8 cellular contexts compared by ENCODE assay signal in genomic region chr1:146012703-146013565, GRCh38. TPM values are rescaled to one million over a fixed set of nuclear protein-coding genes. Genes with fewer than 3 reads are reported as not detected.
DNase-seq lines count a peak whose midpoint lies in the region; ATAC-seq and TF ChIP-seq lines count a peak whose summit lies in the region.

No MANE protein-coding gene starts in this region.

- no peaks in the 10 kb centered on the region for H3K27me3 ChIP-seq in CD4-positive, alpha-beta T cell (ENCODE audit: control insufficient read depth, insufficient read depth, low read length)
- peaks cover 3% of the 10 kb centered on the region; the same call in 1 of the 2 replicates for H3K27me3 ChIP-seq in H9 (ENCODE audit: insufficient read depth, low read length)
- H3K27me3 ChIP-seq in naive thymus-derived CD4-positive, alpha-beta T cell (ENCODE audit: control insufficient read depth in 2 of 2, insufficient read depth in 2 of 2, low read length in 2 of 2): no peaks in the 10 kb centered on the region

- no peak overlapping the region for H2AFZ ChIP-seq in H9 (ENCODE audit: low read length)

- H4K5ac ChIP-seq in H9 (ENCODE audit: insufficient read length, low read depth, low read length): no peak overlapping the region

- ATAC-seq in CD4-positive, alpha-beta T cell (ENCODE audit: poor library complexity): peak; percentile 73
- peak; percentile 73 for ATAC-seq in naive thymus-derived CD4-positive, alpha-beta T cell
- no peak for ATAC-seq in HG03354 (IDR thresholded peaks at IDR 0.05; ENCODE audit: poor library complexity, severe bottlenecking, unreplicated experiment)

- H3K36me3 ChIP-seq in naive thymus-derived CD4-positive, alpha-beta T cell (ENCODE audit: control insufficient read depth in 2 of 3, insufficient read depth in 3 of 3, low read length in 3 of 3): no peaks in the 10 kb centered on the region

- no peak overlapping the region for H4K8ac ChIP-seq in H9 (replicated peaks; ENCODE audit: insufficient read length, low read depth, low read length)

- intact Hi-C loops in CD4-positive, alpha-beta T cell (cut with DNase I, micrococcal nuclease): loop anchor here (1.0 kb wide), 4 partner anchors 36 to 168 kb away; partner anchors contain the start of gene NUDT17 (in 2 of the 2)
- intact Hi-C loops in naive thymus-derived CD4-positive, alpha-beta T cell (cut with micrococcal nuclease): loop anchor here (1.0 to 2.0 kb wide), 5 partner anchors 36 to 168 kb away; partner anchors contain the start of genes NUDT17 (in 2 of the 2) and PEX11B (in 2 of the 2)

- H3K18ac ChIP-seq in H9 (ENCODE audit: insufficient read length, low read depth, low read length): no peak overlapping the region

- H3K4me1 ChIP-seq in H9 (ENCODE audit: insufficient read depth, low read length): no peaks in the 10 kb centered on the region
- H3K4me1 ChIP-seq in naive thymus-derived CD4-positive, alpha-beta T cell (ENCODE audit: control insufficient read depth in 2 of 2, insufficient read depth in 2 of 2, low read length in 2 of 2): peaks cover 0 to under 1% of the 10 kb centered on the region in 2 donors

- H3K4me2 ChIP-seq in H9 (ENCODE audit: insufficient read depth, insufficient read length, low read length): no peak overlapping the region

- H2AK5ac ChIP-seq in H9 (ENCODE audit: insufficient read length, low read length): no peak overlapping the region

- no peaks in the 10 kb centered on the region for H3K9me3 ChIP-seq in CD4-positive, alpha-beta T cell (ENCODE audit: control insufficient read depth, low read length)
- no peaks in the 10 kb centered on the region for H3K9me3 ChIP-seq in H9 (ENCODE audit: control insufficient read depth, low read depth, low read length)
- H3K9me3 ChIP-seq in naive thymus-derived CD4-positive, alpha-beta T cell (ENCODE audit: control insufficient read depth in 2 of 3, low read length in 3 of 3): no peaks in the 10 kb centered on the region

- no peak overlapping the region for H2BK120ac ChIP-seq in H9 (ENCODE audit: low read depth, low read length, poor library complexity, severe bottlenecking)

- no peaks in the 10 kb centered on the region for H3K23me2 ChIP-seq in H9 (ENCODE audit: insufficient read length, low read depth, low read length, poor library complexity, severe bottlenecking)

- no peak overlapping the region for H3K56ac ChIP-seq in H9 (ENCODE audit: insufficient read length, low read depth, low read length)

- no peak for TF ChIP-seq POLR2A in erythroblast (IDR thresholded peaks at IDR 0.05; ENCODE audit: low read length)

- H3K79me1 ChIP-seq in H9 (ENCODE audit: insufficient read depth, low read depth, low read length, poor library complexity, severe bottlenecking): no peaks in the 10 kb centered on the region

- WGBS in H9 (ENCODE audit: extremely low coverage, insufficient read length, low lambda C conversion rate): no CpG with 5 or more reads among the region's 4 CpGs

- no peaks in the 10 kb centered on the region for H3K79me2 ChIP-seq in H9 (ENCODE audit: insufficient read depth, low read length)

- peak in 8 of 10 experiments; percentile 26 to 53 (median 42) for DNase-seq in CD4-positive, alpha-beta T cell
- DNase-seq in H9 (no peak), NCI-H446 (lab: John Stamatoyannopoulos, UW) (peak; percentile 62 to 78), erythroblast (lab: John Stamatoyannopoulos, UW) (peak; percentile 79 to 86), HPDE6-E6E7 (ENCODE audit: extremely low spot score) (no peak)
- DNase-seq in activated CD4-positive, alpha-beta T cell treated with anti-CD3 and anti-CD28 coated beads for 4 hours: peak; percentile 51 to 68
- peak in 7 of 9 donors; percentile 60 to 77 (median 65) for DNase-seq in naive thymus-derived CD4-positive, alpha-beta T cell

- no peak overlapping the region for H3K4me3 ChIP-seq in naive thymus-derived CD4-positive, alpha-beta T cell (ENCODE audit: low read length)

- H3K9me3 Mint-ChIP-seq in CD4-positive, alpha-beta T cell: no peaks in the 10 kb centered on the region
- no peaks in the 10 kb centered on the region for H3K9me3 Mint-ChIP-seq in H9
- no peaks in the 10 kb centered on the region for H3K9me3 Mint-ChIP-seq in naive thymus-derived CD4-positive, alpha-beta T cell

- H3K14ac ChIP-seq in H9 (ENCODE audit: insufficient read depth, low read length): no peak overlapping the region

- peaks cover 11% of the 10 kb centered on the region for H3K4me1 Mint-ChIP-seq in CD4-positive, alpha-beta T cell (ENCODE audit: low read depth)
- no peaks in the 10 kb centered on the region for H3K4me1 Mint-ChIP-seq in H9
- peaks cover 4 to 12% (median 10%) of the 10 kb centered on the region in 7 donors for H3K4me1 Mint-ChIP-seq in naive thymus-derived CD4-positive, alpha-beta T cell

- no peak overlapping the region for H3K4me3 Mint-ChIP-seq in CD4-positive, alpha-beta T cell
- no peak overlapping the region for H3K4me3 Mint-ChIP-seq in H9
- H3K4me3 Mint-ChIP-seq in naive thymus-derived CD4-positive, alpha-beta T cell: peak overlapping the region in 1 of 10 donors; percentile 53

- H3T11ph ChIP-seq in H9 (ENCODE audit: low read length): no peak overlapping the region

- H4K20me1 ChIP-seq in H9 (ENCODE audit: control insufficient read depth, insufficient read depth, insufficient read length): no peaks in the 10 kb centered on the region

- no peak overlapping the region for H3K23ac ChIP-seq in H9 (ENCODE audit: insufficient read length, low read depth, low read length)

- H2BK12ac ChIP-seq in H9 (ENCODE audit: insufficient read length, low read depth, low read length): no peak overlapping the region

- TF ChIP-seq CTCF in CD4-positive, alpha-beta T cell (IDR thresholded peaks at IDR 0.05): peak; percentile 95
- TF ChIP-seq CTCF in H9 (conservative IDR thresholded peaks at IDR 0.05): peak; percentile 77

- H2BK20ac ChIP-seq in H9 (ENCODE audit: low read depth, low read length, poor library complexity, severe bottlenecking): no peak overlapping the region

- H3K4ac ChIP-seq in H9 (ENCODE audit: low read depth, low read length): no peak overlapping the region

- no peak overlapping the region for H2BK5ac ChIP-seq in H9 (ENCODE audit: insufficient read length, low read length)

- CTCF ChIA-PET in CD4-positive, alpha-beta T cell (lab: Charles Lee): interaction anchor here (0.7 to 4.9 kb wide), 5 partner anchors 35 to 183 kb away, joined by 4 to 32 read pairs (median 7); partner anchors contain the start of gene NUDT17
- CTCF ChIA-PET in naive thymus-derived CD4-positive, alpha-beta T cell (lab: Charles Lee): interaction anchor here (0.6 to 11.7 kb wide), 11 partner anchors 15 to 170 kb away, joined by 3 to 233 read pairs (median 5); partner anchors contain the start of genes NUDT17 and RBM8A

- H4K91ac ChIP-seq in H9 (ENCODE audit: insufficient read length, low read depth, low read length): no peak overlapping the region

- H3K27me3 Mint-ChIP-seq in CD4-positive, alpha-beta T cell: peaks cover 9% of the 10 kb centered on the region
- H3K27me3 Mint-ChIP-seq in H9 (ENCODE audit: low read depth): peaks cover 18% of the 10 kb centered on the region
- peaks cover 4 to 33% (median 4%) of the 10 kb centered on the region in 5 donors for H3K27me3 Mint-ChIP-seq in naive thymus-derived CD4-positive, alpha-beta T cell

- H3K9ac ChIP-seq in H9 (ENCODE audit: extremely low read depth, insufficient read length, low read length): no peak overlapping the region

- H3K27ac Mint-ChIP-seq in CD4-positive, alpha-beta T cell: no peak overlapping the region
- no peak overlapping the region for H3K27ac Mint-ChIP-seq in H9
- no peak overlapping the region for H3K27ac Mint-ChIP-seq in naive thymus-derived CD4-positive, alpha-beta T cell

- no peak overlapping the region for H3K27ac ChIP-seq in CD4-positive, alpha-beta T cell (ENCODE audit: low read depth, low read length)
- H3K27ac ChIP-seq in H9 (ENCODE audit: insufficient read length, low read depth, low read length): no peak overlapping the region
- no peak overlapping the region for H3K27ac ChIP-seq in naive thymus-derived CD4-positive, alpha-beta T cell (ENCODE audit: low read depth, low read length)

- POLR2A ChIA-PET in CD4-positive, alpha-beta T cell (lab: Charles Lee): interaction anchor here (1.6 to 7.3 kb wide), 4 partner anchors 16 to 168 kb away, joined by 6 to 144 read pairs (median 11); partner anchors contain the start of genes NUDT17 and TXNIP
- POLR2A ChIA-PET in naive thymus-derived CD4-positive, alpha-beta T cell (lab: Charles Lee): interaction anchor here (0.6 to 35.8 kb wide), 4 partner anchors 26 to 167 kb away, joined by 3 to 1779 read pairs (median 8); partner anchors contain the start of genes NUDT17, RBM8A and TXNIP

- no peaks in the 10 kb centered on the region for H3K36me3 Mint-ChIP-seq in CD4-positive, alpha-beta T cell (ENCODE audit: low read depth)
- no peaks in the 10 kb centered on the region for H3K36me3 Mint-ChIP-seq in H9 (ENCODE audit: insufficient read depth in 1 of 3, low read depth in 3 of 3)
- H3K36me3 Mint-ChIP-seq in naive thymus-derived CD4-positive, alpha-beta T cell: no peaks in the 10 kb centered on the region

- no peak overlapping the region for H2BK15ac ChIP-seq in H9 (ENCODE audit: low read depth, low read length)

RNA-seq across cellular contexts. Expression of gene HJV, which starts 8.6 kb away (rescaled TPM):
- not detected for total RNA-seq in CD4-positive, alpha-beta T cell
- not detected in 2 replicates for total RNA-seq in H9 (2021)
- total RNA-seq in naive thymus-derived CD4-positive, alpha-beta T cell: not detected
- not detected for polyA plus RNA-seq in naive thymus-derived CD4-positive, alpha-beta T cell

RNA-seq across cellular contexts. Expression of gene TXNIP, which starts 16.6 kb away (rescaled TPM):
- total RNA-seq in CD4-positive, alpha-beta T cell: 1,000 to 10,000 TPM; 1,317 to 1,358 TPM
- 20.8 and 23.2 TPM in 2 replicates for total RNA-seq in H9 (2021)
- 1,000 to 10,000 TPM in 1 of 5 experiments, 100 to 1,000 TPM in 4; 498 to 1,101 (median 659) TPM for total RNA-seq in naive thymus-derived CD4-positive, alpha-beta T cell
- polyA plus RNA-seq in naive thymus-derived CD4-positive, alpha-beta T cell: 1,000 to 10,000 TPM; 3,808 to 5,430 TPM

RNA-seq across cellular contexts. Expression of gene POLR3GL, which starts 48.4 kb away (rescaled TPM):
- total RNA-seq in CD4-positive, alpha-beta T cell: 10 to 100 TPM; 17.2 to 17.8 TPM
- total RNA-seq in H9 (2021): 6.0 and 7.9 TPM in 2 replicates
- 10 to 100 TPM; 20.7 to 37.5 (median 25.5) TPM for total RNA-seq in naive thymus-derived CD4-positive, alpha-beta T cell
- polyA plus RNA-seq in naive thymus-derived CD4-positive, alpha-beta T cell: 100 to 1,000 TPM in 1 of 2 donors, 10 to 100 TPM in 1; 99.6 to 113 TPM

RNA-seq across cellular contexts. Expression of gene ANKRD34A, which starts 48.6 kb away (rescaled TPM):
- total RNA-seq in CD4-positive, alpha-beta T cell: under 1 TPM; 0.42 to 0.47 TPM
- total RNA-seq in H9 (2021): 0.20 and 0.39 TPM in 2 replicates
- total RNA-seq in naive thymus-derived CD4-positive, alpha-beta T cell: 1 to 10 TPM in 3 of 5 experiments, under 1 TPM in 2; 0.54 to 1.5 (median 1.2) TPM
- under 1 TPM; 0.11 to 0.22 TPM for polyA plus RNA-seq in naive thymus-derived CD4-positive, alpha-beta T cell

RNA-seq across cellular contexts. Expression of gene LIX1L, which starts 55.1 kb away (rescaled TPM):
- 10 to 100 TPM; 21.4 to 21.5 TPM for total RNA-seq in CD4-positive, alpha-beta T cell
- 5.9 TPM in 2 replicates for total RNA-seq in H9 (2021)
- 10 to 100 TPM; 31.6 to 59.2 (median 47.6) TPM for total RNA-seq in naive thymus-derived CD4-positive, alpha-beta T cell
- polyA plus RNA-seq in naive thymus-derived CD4-positive, alpha-beta T cell: 10 to 100 TPM; 29.3 to 32.1 TPM

Comparison
In these comparisons a context has a peak if more than half of its experiments do, and no peak if none do; other contexts are left out.
1. DNase-seq: peak in CD4-positive, alpha-beta T cell (8 of 10), NCI-H446 (2 of 2), activated CD4-positive, alpha-beta T cell treated with anti-CD3 and anti-CD28 coated beads for 4 hours (2 of 2), erythroblast (2 of 2) and naive thymus-derived CD4-positive, alpha-beta T cell (7 of 9); none in H9 (single experiment) and HPDE6-E6E7 (single experiment).
2. RNA of gene TXNIP, which starts 16.6 kb away (total RNA-seq): 1,317 to 1,358 TPM in CD4-positive, alpha-beta T cell and 498 to 1,101 TPM in naive thymus-derived CD4-positive, alpha-beta T cell; 20.8 to 23.2 TPM in H9; every median in the first group is over 10 times any median in the second.